In the genomic region with DNA sequence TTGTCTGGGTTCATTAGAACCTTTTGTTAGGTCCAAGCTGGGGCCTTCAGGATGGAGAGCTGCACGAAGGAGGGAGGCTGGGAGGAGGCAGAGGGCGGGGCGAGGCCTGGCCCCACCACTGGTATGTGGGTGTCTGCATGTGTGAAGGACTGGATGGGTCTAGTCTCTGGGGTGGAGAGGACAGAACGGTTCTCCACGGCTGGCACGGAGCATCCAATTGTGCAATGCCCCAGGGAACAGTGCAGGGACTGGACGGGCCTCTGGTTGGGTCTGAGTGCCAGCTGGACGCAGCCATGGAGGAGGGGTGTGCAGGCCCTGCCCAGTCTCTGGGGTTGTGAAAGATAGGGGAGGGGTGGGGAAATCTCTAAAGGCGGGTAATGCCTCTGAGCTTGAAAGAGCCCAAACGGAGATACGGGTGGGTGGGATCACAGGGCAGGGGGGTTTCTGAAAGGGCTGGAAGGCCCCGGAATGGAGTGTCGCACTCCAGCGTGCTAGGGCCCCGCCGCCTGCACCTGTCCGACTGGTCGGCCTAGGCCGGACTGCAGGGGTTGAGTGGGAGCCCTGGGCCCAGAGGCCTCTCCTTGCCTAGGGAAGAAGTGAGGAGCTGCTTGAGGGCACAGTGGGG, we compare ENCODE assay signal across 10 cellular contexts. TPM values are rescaled to one million over a fixed set of nuclear protein-coding genes. Genes with fewer than 3 reads are reported as not detected.
DNase-seq lines count a peak whose midpoint lies in the region; ATAC-seq and TF ChIP-seq lines count a peak whose summit lies in the region.
"Had no signal": no experiment of that assay in that cellular context is flagged by ENCODE, and none has a peak within 500 bp of the region (broad histone marks: within the 10 kb centered on the region; RNA-seq: fewer than 3 reads in every experiment).

No MANE protein-coding gene starts in this region.

- TF ChIP-seq POLR2A in adrenal gland (IDR thresholded peaks at IDR 0.05) (no peak), sigmoid colon (IDR thresholded peaks at IDR 0.05) (no peak)

- H3K36me3 ChIP-seq in adrenal gland (replicated peaks in 1 of 2) (no peaks in the 10 kb centered on the region), sigmoid colon (no peaks in the 10 kb centered on the region)

- H3K4me3 ChIP-seq in adrenal gland (peak overlapping the region in 1 of 4 donors; percentile 69), iPS-11a (ENCODE audit: low read depth, low read length) (peak overlapping the region; percentile 81), sigmoid colon (peak overlapping the region; percentile 26 to 61 (median 56)), dorsolateral prefrontal cortex (peak overlapping the region in 11 of 59 donors; percentile 51 to 70 (median 62))

- TF ChIP-seq CTCF in adrenal gland (IDR thresholded peaks at IDR 0.05) (peak in 1 of 6 experiments; percentile 22), sigmoid colon (IDR thresholded peaks at IDR 0.05) (no peak), dorsolateral prefrontal cortex (IDR thresholded peaks at IDR 0.05 in 54 of 56, conservative IDR thresholded peaks at IDR 0.05 in 2 of 56; ENCODE audit: low read depth in 1 of 56, partially characterized antibody in 56 of 56) (no peak)

- intact Hi-C loops in adrenal gland (cut with DNase I) = no loop called here
- intact Hi-C loops in sigmoid colon (cut with DNase I) = no loop called here
- intact Hi-C loops in dorsolateral prefrontal cortex (cut with DNase I) = no loop called here

- H3K9me3 ChIP-seq in adrenal gland (replicated peaks in 1 of 3) = no peaks in the 10 kb centered on the region
- H3K9me3 ChIP-seq in sigmoid colon = no peaks in the 10 kb centered on the region

- TF ChIP-seq EP300 in sigmoid colon (IDR thresholded peaks at IDR 0.05) = no peak

- peaks cover 11 to 19% of the 10 kb centered on the region in 2 donors for H3K4me1 ChIP-seq in adrenal gland (replicated peaks in 1 of 2)
- peaks cover 0 to 24% (median 18%) of the 10 kb centered on the region in 4 donors for H3K4me1 ChIP-seq in sigmoid colon

- ATAC-seq in HG02840 (IDR thresholded peaks at IDR 0.05; ENCODE audit: low FRiP score, unreplicated experiment) = no peak

- 53 to 62% (median 61%) methylated on average over 5 to 19 of the region's 19 CpGs for WGBS in adrenal gland, 4 donors
- 75 to 80% methylated on average over 19 of the region's 19 CpGs for WGBS in sigmoid colon, 2 donors

- DNase-seq in EL = peak; percentile 44
- DNase-seq in adrenal gland = peak; percentile 64 to 95 (median 92)
- DNase-seq in sigmoid colon = peak; percentile 96
- DNase-seq in ecto neural progenitor cell (ENCODE audit: low spot score) = no peak
- no peak for DNase-seq in dorsolateral prefrontal cortex
- no peak for DNase-seq in NCI-H187 (lab: John Stamatoyannopoulos, UW)
- DNase-seq: DND-41 had no signal

- no peaks in the 10 kb centered on the region for H3K27me3 ChIP-seq in adrenal gland
- peaks cover 0 to 26% (median 15%) of the 10 kb centered on the region in 3 donors for H3K27me3 ChIP-seq in sigmoid colon
- H3K27me3 ChIP-seq in dorsolateral prefrontal cortex = peaks cover 0 to 24% (median 8%) of the 10 kb centered on the region in 45 donors

- H3K27ac ChIP-seq in adrenal gland (peak overlapping the region in 1 of 5 donors; percentile 63), sigmoid colon (peak overlapping the region; percentile 48 to 71 (median 67)), dorsolateral prefrontal cortex (no peak overlapping the region)

RNA-seq across cellular contexts. Expression of gene PPL, which starts 1.6 kb away (rescaled TPM):
- total RNA-seq in adrenal gland (10 to 100 TPM in 7 of 8 donors, under 1 TPM in 1; 0.74 to 20.9 (median 16.3) TPM), sigmoid colon (10 to 100 TPM; 10.3 to 42.9 (median 37.0) TPM), dorsolateral prefrontal cortex (10 to 100 TPM in 115 of 120 experiments, 1 to 10 TPM in 5; 6.5 to 31.8 (median 19.5) TPM)
- polyA plus RNA-seq in adrenal gland (10 to 100 TPM in 1 of 3 donors, 1 to 10 TPM in 1, under 1 TPM in 1; 0.38 to 10.1 (median 4.8) TPM), sigmoid colon (10 to 100 TPM in 1 of 3 donors, 1 to 10 TPM in 2; 4.6 to 27.0 (median 8.3) TPM)

RNA-seq across cellular contexts. Expression of gene SEC14L5, which starts 22.8 kb away (rescaled TPM):
- total RNA-seq in adrenal gland (1 to 10 TPM in 5 of 8 donors, under 1 TPM in 3; 0.12 to 1.8 (median 1.1) TPM), sigmoid colon (1 to 10 TPM in 1 of 4 donors, under 1 TPM in 3; 0.28 to 2.5 (median 0.65) TPM), dorsolateral prefrontal cortex (100 to 1,000 TPM in 6 of 120 experiments, 10 to 100 TPM in 114; 34.5 to 145 (median 61.7) TPM)
- polyA plus RNA-seq in adrenal gland (under 1 TPM; 0.16 to 0.56 (median 0.51) TPM), sigmoid colon (under 1 TPM; under 0.01 to 0.46 (median 0.35) TPM)
- total RNA-seq: endothelial cell of umbilical vein had no signal
- polyA plus RNA-seq: endothelial cell of umbilical vein had no signal

Comparison
In these comparisons a context has a peak if more than half of its experiments do, and no peak if none do; other contexts are left out.
1. DNase-seq: peak in EL (single experiment), adrenal gland (7 of 7) and sigmoid colon (single experiment); none in ecto neural progenitor cell (single experiment), dorsolateral prefrontal cortex (0 of 10) and NCI-H187 (0 of 2).
2. H3K27ac ChIP-seq: peak in sigmoid colon (4 of 4); none in dorsolateral prefrontal cortex (0 of 59).
3. RNA of gene SEC14L5, which starts 22.8 kb away (total RNA-seq): 34.5 to 145 TPM in dorsolateral prefrontal cortex; 0.12 to 1.8 TPM in adrenal gland and 0.28 to 2.5 TPM in sigmoid colon; every median in the first group is over 10 times any median in the second.